ENCODE assay signal across 8 cellular contexts in the genomic region with DNA sequence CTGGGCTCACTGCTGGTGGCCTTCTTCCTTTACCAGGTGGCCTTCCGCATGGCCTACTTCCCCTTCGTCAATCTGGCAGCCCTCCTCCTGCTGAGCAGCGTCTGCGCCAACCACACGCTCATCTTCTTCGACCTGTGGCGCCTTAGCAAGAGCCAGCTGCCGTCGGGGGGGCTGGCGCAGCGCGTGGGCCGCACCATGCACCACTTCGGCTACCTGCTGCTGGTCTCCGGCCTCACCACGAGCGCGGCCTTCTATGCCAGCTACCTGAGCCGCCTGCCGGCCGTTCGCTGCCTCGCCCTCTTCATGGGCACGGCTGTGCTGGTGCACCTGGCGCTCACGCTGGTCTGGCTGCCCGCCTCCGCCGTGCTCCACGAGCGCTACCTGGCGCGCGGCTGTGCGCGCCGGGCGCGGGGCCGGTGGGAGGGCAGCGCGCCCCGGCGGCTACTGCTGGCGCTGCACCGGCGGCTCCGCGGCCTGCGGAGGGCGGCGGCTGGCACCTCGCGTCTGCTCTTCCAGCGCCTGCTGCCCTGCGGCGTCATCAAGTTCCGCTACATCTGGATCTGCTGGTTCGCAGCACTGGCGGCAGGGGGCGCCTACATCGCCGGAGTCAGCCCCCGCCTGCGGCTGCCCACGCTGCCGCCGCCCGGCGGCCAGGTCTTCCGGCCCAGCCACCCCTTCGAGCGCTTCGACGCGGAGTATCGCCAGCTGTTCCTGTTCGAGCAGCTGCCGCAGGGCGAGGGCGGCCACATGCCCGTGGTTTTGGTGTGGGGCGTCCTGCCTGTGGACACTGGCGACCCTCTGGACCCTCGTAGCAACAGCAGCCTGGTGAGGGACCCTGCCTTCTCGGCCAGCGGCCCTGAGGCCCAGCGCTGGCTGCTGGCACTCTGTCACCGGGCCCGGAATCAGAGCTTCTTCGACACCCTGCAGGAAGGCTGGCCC.
DNase-seq lines count a peak whose midpoint lies in the region; ATAC-seq and TF ChIP-seq lines count a peak whose summit lies in the region.

No MANE protein-coding gene starts in this region.

- H3K4me3 ChIP-seq in WI38 (ENCODE audit: low read depth, low read length) (peak overlapping the region; percentile 34), cardiac fibroblast (replicated peaks in 1 of 2; ENCODE audit: low read depth in 2 of 2, low read length in 2 of 2) (peak overlapping the region; percentile 6 to 26)

- POLR2A ChIA-PET in GM10248 (lab: Yijun Ruan, JAX), result no interaction called here

- ATAC-seq in HG02588 (IDR thresholded peaks at IDR 0.05; ENCODE audit: unreplicated experiment) (peak; percentile 70), HG02571 (IDR thresholded peaks at IDR 0.05; ENCODE audit: unreplicated experiment) (no peak)

- DNase-seq in GM10248 (ENCODE audit: extremely low spot score), result peak; percentile 92
- peak; percentile 64 for DNase-seq in NCI-H1436 (lab: John Stamatoyannopoulos, UW)
- peak; percentile 88 to 93 for DNase-seq in cardiac fibroblast (ENCODE audit: low read depth in 2 of 2)
- peak; percentile 95 for DNase-seq in islet precursor cell
- peak; percentile 80 for DNase-seq in stimulated activated CD4-positive, alpha-beta T cell treated with anti-CD3 and anti-CD28 coated beads, Interleukin-12 subunit alpha, Interleukin-12 subunit beta, amount 100 ng/mL, for 4 hours

- CTCF ChIA-PET in GM10248 (lab: Yijun Ruan, JAX), result interaction anchor here (0.7 to 8.7 kb wide), 30 partner anchors 9 to 140 kb away, joined by 3 to 179 read pairs (median 5); a partner anchor contains a TSS

- peak; percentile 88 for TF ChIP-seq CTCF in GM10248 (IDR thresholded peaks at IDR 0.05; ENCODE audit: control extremely low read depth, extremely low read depth, low read depth, missing control alignments)
- peak; percentile 71 for TF ChIP-seq CTCF in WI38 (IDR thresholded peaks at IDR 0.05; ENCODE audit: low read depth, low read length)
- TF ChIP-seq CTCF in cardiac fibroblast (IDR thresholded peaks at IDR 0.05; ENCODE audit: low read depth, low read length), result peak; percentile 49
